ENCODE assay signal across 8 cellular contexts in the genomic region with DNA sequence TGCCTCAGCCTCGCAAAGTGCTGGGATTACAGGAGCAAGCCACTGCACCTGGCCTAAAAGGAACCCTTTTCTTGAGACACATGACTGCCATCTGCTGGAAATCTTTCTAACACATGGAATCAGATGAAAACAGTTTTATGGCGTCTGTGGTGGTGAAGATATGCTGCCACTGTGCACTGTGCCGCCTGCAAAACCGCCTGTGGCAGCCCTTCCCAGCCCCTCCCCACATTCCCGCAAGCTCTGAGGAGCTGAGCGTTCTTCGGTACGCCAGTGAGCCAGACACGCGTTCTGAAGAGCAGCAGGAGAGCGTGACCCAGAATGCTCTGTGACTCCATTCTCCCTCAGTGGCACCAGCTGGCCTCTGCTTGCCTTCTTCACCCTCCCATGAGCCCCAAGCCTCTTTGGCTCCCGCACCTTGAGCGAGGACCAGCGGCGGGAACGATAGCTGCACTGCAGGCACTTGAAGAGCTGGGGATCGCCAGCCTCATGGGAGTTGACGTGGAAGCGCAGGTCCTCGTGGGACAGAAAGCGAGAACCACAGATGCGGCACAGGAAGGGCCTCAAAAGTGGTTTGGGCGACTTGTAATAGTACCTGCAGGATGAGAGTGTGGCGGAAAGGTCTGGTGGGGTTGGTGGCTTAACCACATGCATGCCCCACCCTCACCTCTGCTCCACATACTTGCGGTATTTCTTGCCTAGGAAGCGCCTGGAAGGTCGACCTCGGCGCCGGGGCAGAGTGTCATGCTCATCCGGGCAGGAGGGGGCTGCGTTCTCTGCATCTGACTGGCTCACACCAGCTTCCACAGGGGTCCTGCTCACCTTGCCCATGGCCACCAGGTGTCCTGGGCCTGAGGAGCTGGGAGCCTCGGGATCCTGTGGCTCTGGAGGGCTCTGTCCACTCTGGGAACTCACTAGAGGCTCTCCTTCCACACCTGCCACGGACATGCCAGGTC. TPM values are rescaled to one million over a fixed set of nuclear protein-coding genes. Genes with fewer than 3 reads are reported as not detected.
DNase-seq lines count a peak whose midpoint lies in the region; ATAC-seq and TF ChIP-seq lines count a peak whose summit lies in the region.

No MANE protein-coding gene starts in this region.

- H3K36me3 Mint-ChIP-seq in natural killer cell: peaks cover 5% of the 10 kb centered on the region
- H3K36me3 Mint-ChIP-seq in natural killer cell treated with Interleukin-12 subunit alpha and Interleukin-12 subunit beta and Interleukin-15 and Interleukin-18, amount 100 ng/mL, for 72 hours: peaks cover 9% of the 10 kb centered on the region
- peaks cover 43% of the 10 kb centered on the region for H3K36me3 Mint-ChIP-seq in nephron progenitor cell (ENCODE audit: low read depth)
- peaks cover 21 to 22% of the 10 kb centered on the region in 2 donors for H3K36me3 Mint-ChIP-seq in activated naive CD4-positive, alpha-beta T cell treated with anti-CD3 and anti-CD28 coated beads, Interleukin-2, amount 50 U/mL, for 72 hours

- H3K27me3 Mint-ChIP-seq in natural killer cell (ENCODE audit: low read depth in 2 of 2): no peaks in the 10 kb centered on the region
- no peaks in the 10 kb centered on the region for H3K27me3 Mint-ChIP-seq in natural killer cell treated with Interleukin-12 subunit alpha and Interleukin-12 subunit beta and Interleukin-15 and Interleukin-18, amount 100 ng/mL, for 72 hours
- no peaks in the 10 kb centered on the region for H3K27me3 Mint-ChIP-seq in nephron progenitor cell (ENCODE audit: low read depth, poor library complexity)

- peaks cover 0 to 6% of the 10 kb centered on the region in 2 donors for H3K4me1 Mint-ChIP-seq in natural killer cell
- H3K4me1 Mint-ChIP-seq in natural killer cell treated with Interleukin-12 subunit alpha and Interleukin-12 subunit beta and Interleukin-15 and Interleukin-18, amount 100 ng/mL, for 72 hours (ENCODE audit: low read depth in 2 of 2): peaks cover 0 to 3% of the 10 kb centered on the region in 2 donors
- no peaks in the 10 kb centered on the region for H3K4me1 Mint-ChIP-seq in nephron progenitor cell

- ATAC-seq in natural killer cell (peak; percentile 40 to 81 (median 41)), HG02970 (IDR thresholded peaks at IDR 0.05; ENCODE audit: low FRiP score, unreplicated experiment) (no peak)
- no peak for ATAC-seq in natural killer cell treated with Interleukin-12 subunit alpha and Interleukin-12 subunit beta and Interleukin-15 and Interleukin-18, amount 100 ng/mL, for 72 hours
- ATAC-seq in activated naive CD4-positive, alpha-beta T cell treated with anti-CD3 and anti-CD28 coated beads, Interleukin-2, amount 50 U/mL, for 72 hours: no peak

- H3K4me3 ChIP-seq in cardiac fibroblast (replicated peaks in 1 of 2; ENCODE audit: low read depth in 2 of 2, low read length in 2 of 2): no peak overlapping the region

- H3K9me3 Mint-ChIP-seq in natural killer cell (no peaks in the 10 kb centered on the region), nephron progenitor cell (no peaks in the 10 kb centered on the region)
- no peaks in the 10 kb centered on the region for H3K9me3 Mint-ChIP-seq in natural killer cell treated with Interleukin-12 subunit alpha and Interleukin-12 subunit beta and Interleukin-15 and Interleukin-18, amount 100 ng/mL, for 72 hours
- H3K9me3 Mint-ChIP-seq in activated naive CD4-positive, alpha-beta T cell treated with anti-CD3 and anti-CD28 coated beads, Interleukin-2, amount 50 U/mL, for 72 hours: no peaks in the 10 kb centered on the region

- DNase-seq in natural killer cell (no peak), NCI-H2196 (lab: John Stamatoyannopoulos, UW; ENCODE audit: unreplicated experiment) (peak; percentile 76), cardiac fibroblast (ENCODE audit: low read depth in 2 of 2) (peak; percentile 56 to 58), nephron progenitor cell (no peak)
- no peak for DNase-seq in natural killer cell treated with Interleukin-12 subunit alpha and Interleukin-12 subunit beta and Interleukin-15 and Interleukin-18, amount 100 ng/mL, for 72 hours (ENCODE audit: low spot score)
- DNase-seq in activated effector memory CD4-positive, alpha-beta T cell treated with anti-CD3 and anti-CD28 coated beads, Interleukin-2, amount 50 U/mL, for 16 hours: no peak
- DNase-seq in activated naive CD4-positive, alpha-beta T cell treated with anti-CD3 and anti-CD28 coated beads, Interleukin-2, amount 50 U/mL, for 72 hours (ENCODE audit: low spot score in 2 of 2): no peak

- intact Hi-C loops in natural killer cell (cut with micrococcal nuclease): loop anchor here (1.0 to 2.0 kb wide), 3 partner anchors 29 to 164 kb away; a partner anchor contains a TSS

- H3K4me3 Mint-ChIP-seq in natural killer cell (no peak overlapping the region), nephron progenitor cell (no peak overlapping the region)
- no peak overlapping the region for H3K4me3 Mint-ChIP-seq in natural killer cell treated with Interleukin-12 subunit alpha and Interleukin-12 subunit beta and Interleukin-15 and Interleukin-18, amount 100 ng/mL, for 72 hours

- TF ChIP-seq CTCF in natural killer cell (IDR thresholded peaks at IDR 0.05): peak; percentile 43
- no peak for TF ChIP-seq CTCF in cardiac fibroblast (IDR thresholded peaks at IDR 0.05; ENCODE audit: low read depth, low read length)
- peak; percentile 25 for TF ChIP-seq CTCF in nephron progenitor cell (IDR thresholded peaks at IDR 0.05)

- peak overlapping the region in 1 of 2 donors; percentile 80 for H3K27ac Mint-ChIP-seq in natural killer cell
- H3K27ac Mint-ChIP-seq in natural killer cell treated with Interleukin-12 subunit alpha and Interleukin-12 subunit beta and Interleukin-15 and Interleukin-18, amount 100 ng/mL, for 72 hours: peak overlapping the region in 1 of 2 donors; percentile 50
- no peak overlapping the region for H3K27ac Mint-ChIP-seq in nephron progenitor cell
- no peak overlapping the region for H3K27ac Mint-ChIP-seq in activated naive CD4-positive, alpha-beta T cell treated with anti-CD3 and anti-CD28 coated beads, Interleukin-2, amount 50 U/mL, for 72 hours

RNA-seq across cellular contexts. Expression of a gene that starts 8.7 kb away (rescaled TPM):
- total RNA-seq in natural killer cell: 100 to 1,000 TPM; 101 to 119 (median 102) TPM
- total RNA-seq in natural killer cell treated with Interleukin-12 subunit alpha and Interleukin-12 subunit beta and Interleukin-15 and Interleukin-18, amount 100 ng/mL, for 72 hours: 10 to 100 TPM; 44.4 to 62.6 TPM
- 10 to 100 TPM; 31.0 to 62.6 TPM for total RNA-seq in activated naive CD4-positive, alpha-beta T cell treated with anti-CD3 and anti-CD28 coated beads, Interleukin-2, amount 50 U/mL, for 72 hours

RNA-seq across cellular contexts. Expression of a gene that starts 28.9 kb away (rescaled TPM):
- 10 to 100 TPM; 72.0 to 85.1 (median 73.3) TPM for total RNA-seq in natural killer cell
- 10 to 100 TPM; 33.7 to 41.1 TPM for total RNA-seq in natural killer cell treated with Interleukin-12 subunit alpha and Interleukin-12 subunit beta and Interleukin-15 and Interleukin-18, amount 100 ng/mL, for 72 hours
- 10 to 100 TPM; 31.8 to 51.0 TPM for total RNA-seq in activated naive CD4-positive, alpha-beta T cell treated with anti-CD3 and anti-CD28 coated beads, Interleukin-2, amount 50 U/mL, for 72 hours

RNA-seq across cellular contexts. Expression of a gene that starts 45.4 kb away (rescaled TPM):
- total RNA-seq in natural killer cell: 1 to 10 TPM; 2.0 to 2.8 (median 2.8) TPM
- total RNA-seq in natural killer cell treated with Interleukin-12 subunit alpha and Interleukin-12 subunit beta and Interleukin-15 and Interleukin-18, amount 100 ng/mL, for 72 hours: under 1 TPM in 1 of 2 donors, not detected in 1; 0.17 TPM
- under 1 TPM in 1 of 2 donors, not detected in 1; 0.10 TPM for total RNA-seq in activated naive CD4-positive, alpha-beta T cell treated with anti-CD3 and anti-CD28 coated beads, Interleukin-2, amount 50 U/mL, for 72 hours

RNA-seq across cellular contexts. Expression of a gene that starts 51.4 kb away (rescaled TPM):
- 1 to 10 TPM in 2 of 3 donors, under 1 TPM in 1; 0.63 to 3.5 (median 3.2) TPM for total RNA-seq in natural killer cell
- total RNA-seq in natural killer cell treated with Interleukin-12 subunit alpha and Interleukin-12 subunit beta and Interleukin-15 and Interleukin-18, amount 100 ng/mL, for 72 hours: 1 to 10 TPM; 3.0 to 8.8 TPM
- 10 to 100 TPM; 11.0 to 12.9 TPM for total RNA-seq in activated naive CD4-positive, alpha-beta T cell treated with anti-CD3 and anti-CD28 coated beads, Interleukin-2, amount 50 U/mL, for 72 hours

Comparison
In these comparisons a context has a peak if more than half of its experiments do, and no peak if none do; other contexts are left out.
1. ATAC-seq: peak in natural killer cell (3 of 3); none in natural killer cell treated with Interleukin-12 subunit alpha and Interleukin-12 subunit beta and Interleukin-15 and Interleukin-18, amount 100 ng/mL, for 72 hours (0 of 2), HG02970 (single experiment) and activated naive CD4-positive, alpha-beta T cell treated with anti-CD3 and anti-CD28 coated beads, Interleukin-2, amount 50 U/mL, for 72 hours (0 of 2).
2. DNase-seq: peak in NCI-H2196 (single experiment) and cardiac fibroblast (2 of 2); none in natural killer cell (single experiment), natural killer cell treated with Interleukin-12 subunit alpha and Interleukin-12 subunit beta and Interleukin-15 and Interleukin-18, amount 100 ng/mL, for 72 hours (single experiment), nephron progenitor cell (single experiment), activated effector memory CD4-positive, alpha-beta T cell treated with anti-CD3 and anti-CD28 coated beads, Interleukin-2, amount 50 U/mL, for 16 hours (single experiment) and activated naive CD4-positive, alpha-beta T cell treated with anti-CD3 and anti-CD28 coated beads, Interleukin-2, amount 50 U/mL, for 72 hours (0 of 2).